23 cellular contexts compared by ENCODE assay signal in genomic region chr3:63876260-63876659, GRCh38. TPM values are rescaled to one million over a fixed set of nuclear protein-coding genes. Genes with fewer than 3 reads are reported as not detected.
DNase-seq lines count a peak whose midpoint lies in the region; ATAC-seq and TF ChIP-seq lines count a peak whose summit lies in the region.
"Had no signal": no experiment of that assay in that cellular context is flagged by ENCODE, and none has a peak within 500 bp of the region (broad histone marks: within the 10 kb centered on the region; RNA-seq: fewer than 3 reads in every experiment).

No MANE protein-coding gene starts in this region.

- peaks cover 99% of the 10 kb centered on the region for H3K79me2 ChIP-seq in Karpas-422 (ENCODE audit: low read length)
- H3K79me2 ChIP-seq in smooth muscle cell (ENCODE audit: low read depth): peaks cover 57% of the 10 kb centered on the region

- H3K9me3 ChIP-seq in Karpas-422 (ENCODE audit: low read length): no peaks in the 10 kb centered on the region
- H3K9me3 ChIP-seq in smooth muscle cell (replicated peaks; ENCODE audit: low read depth): no peaks in the 10 kb centered on the region
- H3K9me3 ChIP-seq: BE2C had no signal

- H3K36me3 Mint-ChIP-seq in memory B cell: peaks cover 8% of the 10 kb centered on the region
- H3K36me3 Mint-ChIP-seq: IgD-negative memory B cell had no signal

- peak overlapping the region; percentile 17 for H3K27ac Mint-ChIP-seq in memory B cell
- H3K27ac Mint-ChIP-seq: IgD-negative memory B cell had no signal

- H3K4me3 Mint-ChIP-seq in memory B cell: no peak overlapping the region
- H3K4me3 Mint-ChIP-seq: CD14-positive monocyte, IgD-negative memory B cell had no signal

- ATAC-seq in memory B cell (ENCODE audit: low read depth) (no peak), HG03565 (IDR thresholded peaks at IDR 0.05; ENCODE audit: unreplicated experiment) (no peak), HG03045 (IDR thresholded peaks at IDR 0.05; ENCODE audit: unreplicated experiment) (no peak)

- peaks cover 53% of the 10 kb centered on the region for H3K4me1 Mint-ChIP-seq in memory B cell

- H3K9me2 ChIP-seq in Karpas-422 (replicated peaks; ENCODE audit: insufficient read depth, low read length): no peaks in the 10 kb centered on the region

- TF ChIP-seq CTCF in VCaP (conservative IDR thresholded peaks at IDR 0.05) (no peak), smooth muscle cell (IDR thresholded peaks at IDR 0.05; ENCODE audit: borderline replicate concordance, insufficient read depth, poor library complexity, severe bottlenecking) (no peak)

- H3K4me3 ChIP-seq in Karpas-422 (ENCODE audit: low read length): no peak overlapping the region
- H3K4me3 ChIP-seq in smooth muscle cell: no peak overlapping the region

- H3K4me1 ChIP-seq in Karpas-422 (ENCODE audit: low read length) (peaks cover 57% of the 10 kb centered on the region), smooth muscle cell (ENCODE audit: low read depth) (peaks cover 10% of the 10 kb centered on the region)

- H3K36me3 ChIP-seq in Karpas-422 (ENCODE audit: insufficient read depth, low read length): peaks cover 7% of the 10 kb centered on the region; the same call in 1 of the 2 replicates
- H3K36me3 ChIP-seq in smooth muscle cell (ENCODE audit: low read depth): no peaks in the 10 kb centered on the region
- H3K36me3 ChIP-seq: BE2C had no signal

- peaks cover 15% of the 10 kb centered on the region for H4K20me1 ChIP-seq in Karpas-422 (ENCODE audit: insufficient read depth, low read depth, low read length)
- peaks cover 99% of the 10 kb centered on the region for H4K20me1 ChIP-seq in smooth muscle cell (ENCODE audit: low read depth)

- no peak for DNase-seq in Karpas-422
- no peak for DNase-seq in memory B cell (ENCODE audit: low spot score in 2 of 2)
- no peak for DNase-seq in smooth muscle cell (lab: John Stamatoyannopoulos, UW; ENCODE audit: unreplicated experiment)
- DNase-seq in DMS153 (lab: John Stamatoyannopoulos, UW): no peak
- DNase-seq: BE2C, Calu3, HCEC 1CT, NCI-H1092, NCI-H1694 treated with DMSO at 0.1 percent for 48 hours, NCI-H2081 treated with DMSO at 0.1 percent for 48 hours, NCI-H2171, NCI-H226, NCI-H510A, SHP77 had no signal

- peak overlapping the region; percentile 25; the same call in 1 of the 2 replicates for H3K27ac ChIP-seq in Karpas-422 (ENCODE audit: low read length)
- H3K27ac ChIP-seq in VCaP: peak overlapping the region; percentile 58
- no peak overlapping the region for H3K27ac ChIP-seq in smooth muscle cell (ENCODE audit: low read depth)
- H3K27ac ChIP-seq: KMS-11, RWPE1 had no signal

- H3K4me2 ChIP-seq in Karpas-422 (ENCODE audit: low read depth, low read length, poor library complexity, severe bottlenecking) (peak overlapping the region; percentile 55), smooth muscle cell (peak overlapping the region; percentile 33)
- H3K4me2 ChIP-seq: KMS-11 had no signal

- WGBS in smooth muscle cell (ENCODE audit: low lambda C conversion rate): 35% methylated on average over 3 of the region's 3 CpGs

- H3K9me3 Mint-ChIP-seq in memory B cell: no peaks in the 10 kb centered on the region
- H3K9me3 Mint-ChIP-seq: CD14-positive monocyte, IgD-negative memory B cell had no signal

- H2AFZ ChIP-seq in Karpas-422 (ENCODE audit: low read length): no peak overlapping the region
- no peak overlapping the region for H2AFZ ChIP-seq in smooth muscle cell (ENCODE audit: low read depth)

- H3K27me3 Mint-ChIP-seq in memory B cell: no peaks in the 10 kb centered on the region
- H3K27me3 Mint-ChIP-seq: IgD-negative memory B cell had no signal

- H3F3A ChIP-seq in smooth muscle cell (ENCODE audit: low read depth): peaks cover 4% of the 10 kb centered on the region

- H3K27me3 ChIP-seq in Karpas-422 (ENCODE audit: low read length) (no peaks in the 10 kb centered on the region), smooth muscle cell (ENCODE audit: low read depth) (no peaks in the 10 kb centered on the region)
- H3K27me3 ChIP-seq: BE2C had no signal

- no peak overlapping the region for H3K9ac ChIP-seq in Karpas-422 (ENCODE audit: low read length)
- H3K9ac ChIP-seq in smooth muscle cell (ENCODE audit: low read depth): no peak overlapping the region
- H3K9ac ChIP-seq: KMS-11 had no signal

RNA-seq across cellular contexts. Expression of gene ATXN7, which starts 12.6 kb away (rescaled TPM):
- total RNA-seq in Karpas-422 (2014; rRNA removed; shearing (Covaris generic); ENCODE audit: low replicate concordance): 30.4 and 33.6 TPM in 2 replicates
- 14.1 and 16.8 TPM in 2 replicates for total RNA-seq in smooth muscle cell
- 3.1 and 3.6 TPM in 2 replicates for polyA plus RNA-seq in smooth muscle cell

RNA-seq across cellular contexts. Expression of gene THOC7, which starts 12.7 kb away (rescaled TPM):
- 96.2 and 98.7 TPM in 2 replicates for total RNA-seq in Karpas-422 (2014; rRNA removed; shearing (Covaris generic); ENCODE audit: low replicate concordance)
- total RNA-seq in smooth muscle cell: 41.3 and 57.3 TPM in 2 replicates
- polyA plus RNA-seq in smooth muscle cell: 57.5 and 59.9 TPM in 2 replicates

RNA-seq across cellular contexts. Expression of gene SCAANT1, which starts 35.9 kb away (rescaled TPM):
- not detected in 2 replicates for total RNA-seq in Karpas-422 (2014; rRNA removed; shearing (Covaris generic); ENCODE audit: low replicate concordance)
- total RNA-seq in smooth muscle cell: not detected in 2 replicates
- not detected in 2 replicates for polyA plus RNA-seq in smooth muscle cell
- total RNA-seq: Calu3, H1, SK-MEL-5 had no signal
- polyA plus RNA-seq: CD14-positive monocyte, H1, IgD-negative memory B cell had no signal

RNA-seq across cellular contexts. Expression of gene C3orf49, which starts 57.2 kb away (rescaled TPM):
- total RNA-seq in Karpas-422 (2014; rRNA removed; shearing (Covaris generic); ENCODE audit: low replicate concordance): not detected in 2 replicates
- not detected in 2 replicates for total RNA-seq in smooth muscle cell
- polyA plus RNA-seq in smooth muscle cell: 0.25 TPM in 1 of 2 replicates, not detected in the other
- total RNA-seq: Calu3, H1, SK-MEL-5 had no signal
- polyA plus RNA-seq: CD14-positive monocyte, H1, IgD-negative memory B cell had no signal
